ENCODE assay signal across 7 cellular contexts in genomic region chr4:85129354-85130125, GRCh38.
DNase-seq lines count a peak whose midpoint lies in the region; ATAC-seq and TF ChIP-seq lines count a peak whose summit lies in the region.
"Not testable (repeated sequence)": the region's sequence is repeated elsewhere in the genome, so short reads cannot be mapped to it uniquely, and the experiment has no call there.

No MANE protein-coding gene starts in this region.

- POLR2A ChIA-PET in WTC11 (lab: Charles Lee) = not testable (repeated sequence)

- H3K27me3 Mint-ChIP-seq in WTC11 (ENCODE audit: low read depth) = peaks cover 28% of the 10 kb centered on the region
- H3K27me3 Mint-ChIP-seq in neural crest cell (ENCODE audit: low read depth) = not testable (repeated sequence)

- not testable (repeated sequence) for TF ChIP-seq CTCF in WTC11 (IDR thresholded peaks at IDR 0.05); heart right ventricle (IDR thresholded peaks at IDR 0.05); neural crest cell (conservative IDR thresholded peaks at IDR 0.05)

- H3K36me3 Mint-ChIP-seq in WTC11; neural crest cell (ENCODE audit: low read depth): not testable (repeated sequence)

- H3K9me3 ChIP-seq in HUES64 (ENCODE audit: insufficient read depth, low read depth, low read length); heart right ventricle: not testable (repeated sequence)

- not testable (repeated sequence) for ATAC-seq in WTC11
- ATAC-seq in heart right ventricle (peak in 2 of 8 donors; percentile 10 to 60), left colon (peak; percentile 40)

- peak overlapping the region; percentile 41; the same call in 1 of the 2 replicates for H3K27ac Mint-ChIP-seq in WTC11
- not testable (repeated sequence) for H3K27ac Mint-ChIP-seq in neural crest cell (ENCODE audit: unreplicated experiment)

- not testable (repeated sequence) for H3K27me3 ChIP-seq in HUES64 (ENCODE audit: insufficient read depth, low read length); heart right ventricle

- H3K36me3 ChIP-seq in HUES64 (ENCODE audit: insufficient read depth, low read length); heart right ventricle: not testable (repeated sequence)

- H3K9me3 Mint-ChIP-seq in WTC11, neural crest cell: not testable (repeated sequence)

- DNase-seq in DMS53 (lab: John Stamatoyannopoulos, UW) = peak; percentile 34
- peak; percentile 47 for DNase-seq in NCI-H748 (lab: John Stamatoyannopoulos, UW; ENCODE audit: unreplicated experiment)
- peak; percentile 33 for DNase-seq in WTC11 (ENCODE audit: low spot score)
- peak; percentile 35 to 57 for DNase-seq in heart right ventricle
- DNase-seq in left colon = peak in 1 of 2 donors; percentile 16
- peak; percentile 6 for DNase-seq in neural crest cell (ENCODE audit: low read depth, low spot score)

- 42% methylated on average over 5 of the region's 5 CpGs for WGBS in HUES64
- 42 to 52% methylated on average over 5 of the region's 5 CpGs for WGBS in heart right ventricle, 2 donors

- peak overlapping the region; percentile 11; the same call in 1 of the 2 replicates for H3K4me3 Mint-ChIP-seq in WTC11
- H3K4me3 Mint-ChIP-seq in neural crest cell = not testable (repeated sequence)

- CTCF ChIA-PET in WTC11 (lab: Charles Lee) = interaction anchor here (1.0 to 1.3 kb wide), 2 partner anchors 45 to 618 kb away, joined by 3 to 6 read pairs; no protein-coding TSS in a partner anchor

- H3K4me3 ChIP-seq in HUES64 (ENCODE audit: low read length) = 0 out of 2 replicates have a peak overlapping the region, but pooled peaks have one; percentile 17
- not testable (repeated sequence) for H3K4me3 ChIP-seq in heart right ventricle

- H3K4me1 ChIP-seq in HUES64 (ENCODE audit: insufficient read depth, low read length) = peaks cover 45% of the 10 kb centered on the region
- peaks cover 0 to 49% (median 4%) of the 10 kb centered on the region in 9 donors for H3K4me1 ChIP-seq in heart right ventricle

- H3K27ac ChIP-seq in HUES64 (ENCODE audit: low read depth, low read length) = peak overlapping the region; percentile 65; the same call in 1 of the 2 replicates
- H3K27ac ChIP-seq in heart right ventricle = peak overlapping the region in 5 of 10 donors; percentile 2 to 79 (median 64)

- not testable (repeated sequence) for H3K9ac ChIP-seq in HUES64 (ENCODE audit: low read depth, low read length)

- intact Hi-C loops in heart right ventricle (cut with DNase I) = loop anchor here in 1 of 10 donors (5.0 kb wide), 1 partner anchor 42 kb away; no protein-coding TSS in a partner anchor
- intact Hi-C loops in left colon (cut with DNase I, micrococcal nuclease) = not testable (repeated sequence)

- H3K4me1 Mint-ChIP-seq in WTC11 (peaks cover 47% of the 10 kb centered on the region), neural crest cell (peaks cover 16% of the 10 kb centered on the region)

TF ChIP-seq in WTC11, 78 proteins besides CTCF, POLR2A, EP300 and RAD21:
- TF ChIP-seq ZNF121 (CRISPR knock-in tag; IDR thresholded peaks at IDR 0.05) (0 out of 2 replicates have a peak, but pooled peaks have one; percentile 10), ZNF281 (CRISPR knock-in tag; IDR thresholded peaks at IDR 0.05) (0 out of 2 replicates have a peak, but pooled peaks have one; percentile 23)
TF ChIP-seq in WTC11: peak in this region for 2; not testable (repeated sequence) for 76.
